In the genomic region with DNA sequence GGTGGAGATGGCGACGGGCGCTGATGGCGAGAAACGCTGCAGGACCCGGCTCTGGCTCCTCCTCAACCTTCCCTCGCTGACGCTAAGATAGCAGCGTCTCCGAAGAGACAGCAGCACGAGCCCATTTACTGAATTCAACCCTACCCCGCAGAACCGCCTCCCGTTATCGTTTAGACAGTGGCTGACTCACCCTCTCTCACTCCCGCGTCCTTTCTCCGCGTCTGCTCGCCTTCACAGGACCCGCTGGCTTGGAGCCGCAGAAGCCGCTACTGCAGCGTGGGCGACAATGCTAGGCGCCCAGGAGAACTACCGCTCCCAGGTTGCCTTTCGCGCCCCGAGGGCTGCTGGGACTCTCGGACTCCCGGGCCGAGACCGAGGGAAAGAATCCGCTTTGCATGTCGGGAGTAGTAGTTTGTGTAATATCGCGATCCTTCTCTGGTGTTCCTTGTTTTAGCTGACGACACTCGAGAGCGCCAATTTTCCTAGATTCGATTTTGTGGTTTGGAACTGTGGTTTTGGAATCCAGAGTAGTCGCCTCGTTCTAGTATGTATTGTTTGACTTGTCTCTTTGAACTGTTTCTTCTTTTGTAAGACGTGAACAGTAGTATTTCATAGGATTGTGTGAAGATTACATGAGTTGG, we compare ENCODE assay signal across 8 cellular contexts. TPM values are rescaled to one million over a fixed set of nuclear protein-coding genes. Genes with fewer than 3 reads are reported as not detected.
DNase-seq lines count a peak whose midpoint lies in the region; ATAC-seq and TF ChIP-seq lines count a peak whose summit lies in the region.

A gene with protein sequence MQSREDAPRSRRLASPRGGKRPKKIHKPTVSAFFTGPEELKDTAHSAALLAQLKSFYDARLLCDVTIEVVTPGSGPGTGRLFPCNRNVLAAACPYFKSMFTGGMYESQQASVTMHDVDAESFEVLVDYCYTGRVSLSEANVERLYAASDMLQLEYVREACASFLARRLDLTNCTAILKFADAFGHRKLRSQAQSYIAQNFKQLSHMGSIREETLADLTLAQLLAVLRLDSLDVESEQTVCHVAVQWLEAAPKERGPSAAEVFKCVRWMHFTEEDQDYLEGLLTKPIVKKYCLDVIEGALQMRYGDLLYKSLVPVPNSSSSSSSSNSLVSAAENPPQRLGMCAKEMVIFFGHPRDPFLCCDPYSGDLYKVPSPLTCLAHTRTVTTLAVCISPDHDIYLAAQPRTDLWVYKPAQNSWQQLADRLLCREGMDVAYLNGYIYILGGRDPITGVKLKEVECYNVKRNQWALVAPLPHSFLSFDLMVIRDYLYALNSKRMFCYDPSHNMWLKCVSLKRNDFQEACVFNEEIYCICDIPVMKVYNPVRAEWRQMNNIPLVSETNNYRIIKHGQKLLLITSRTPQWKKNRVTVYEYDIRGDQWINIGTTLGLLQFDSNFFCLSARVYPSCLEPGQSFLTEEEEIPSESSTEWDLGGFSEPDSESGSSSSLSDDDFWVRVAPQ (minus strand): TSS at position 291 of the 641 bp plus-strand sequence. CDS start 291 bp downstream, outside the sequence.

- peaks cover 18% of the 10 kb centered on the region for H3K36me3 Mint-ChIP-seq in activated naive CD8-positive, alpha-beta T cell treated with anti-CD3 and anti-CD28 coated beads, Interleukin-2, amount 50 U/mL, for 24 hours (ENCODE audit: low read depth)
- H3K36me3 Mint-ChIP-seq in osteocyte (ENCODE audit: unreplicated experiment) = peaks cover 11% of the 10 kb centered on the region

- ATAC-seq in HG02763 (IDR thresholded peaks at IDR 0.05; ENCODE audit: unreplicated experiment) = peak; percentile 97
- ATAC-seq in activated naive CD8-positive, alpha-beta T cell treated with anti-CD3 and anti-CD28 coated beads, Interleukin-2, amount 50 U/mL, for 24 hours = peak; percentile 95
- ATAC-seq in Right ventricle myocardium inferior = peak; percentile 99

- peak within 1 kb of the TSS; percentile 82 for H2AFZ ChIP-seq in SU-DHL-6 (ENCODE audit: low read depth, low read length, severe bottlenecking)

- TF ChIP-seq CTCF in GM12875 (IDR thresholded peaks at IDR 0.05; ENCODE audit: borderline replicate concordance, insufficient read depth, low read depth, low read length) = no peak
- no peak for TF ChIP-seq CTCF in SU-DHL-6 (IDR thresholded peaks at IDR 0.05; ENCODE audit: insufficient read depth, low read length, poor library complexity, severe bottlenecking)
- no peak for TF ChIP-seq CTCF in osteocyte (IDR thresholded peaks at IDR 0.05)

- peak within 1 kb of the TSS; percentile 86 for H3K4me3 Mint-ChIP-seq in activated naive CD8-positive, alpha-beta T cell treated with anti-CD3 and anti-CD28 coated beads, Interleukin-2, amount 50 U/mL, for 24 hours
- H3K4me3 Mint-ChIP-seq in osteocyte (ENCODE audit: unreplicated experiment) = peak within 1 kb of the TSS; percentile 91

- H3K27ac ChIP-seq in SU-DHL-6 (ENCODE audit: low read depth, low read length) (peak within 1 kb of the TSS; percentile 56), thymus (ENCODE audit: low read depth) (peak within 1 kb of the TSS; percentile 86)

- no peaks in the 10 kb centered on the region for H3K9me3 Mint-ChIP-seq in activated naive CD8-positive, alpha-beta T cell treated with anti-CD3 and anti-CD28 coated beads, Interleukin-2, amount 50 U/mL, for 24 hours
- no peaks in the 10 kb centered on the region for H3K9me3 Mint-ChIP-seq in osteocyte (ENCODE audit: unreplicated experiment)

- peaks cover 13% of the 10 kb centered on the region for H3K4me1 ChIP-seq in thymus (ENCODE audit: control insufficient read depth, insufficient read depth, low read length)

- peaks cover 54% of the 10 kb centered on the region for H3K79me2 ChIP-seq in SU-DHL-6 (ENCODE audit: insufficient read depth, low read length)

- no peaks in the 10 kb centered on the region for H4K20me1 ChIP-seq in SU-DHL-6 (ENCODE audit: low read depth, low read length)

- H3K4me2 ChIP-seq in SU-DHL-6 (ENCODE audit: low read depth, low read length, poor library complexity, severe bottlenecking) = peak within 1 kb of the TSS; percentile 97

- H3K4me3 ChIP-seq in GM12875 (ENCODE audit: low read depth, low read length) (peak within 1 kb of the TSS; percentile 72), SU-DHL-6 (ENCODE audit: insufficient read depth, low read length, poor library complexity, severe bottlenecking) (peak within 1 kb of the TSS; percentile 80), thymus (ENCODE audit: low read length) (peak within 1 kb of the TSS; percentile 54)

- H3K27me3 Mint-ChIP-seq in activated naive CD8-positive, alpha-beta T cell treated with anti-CD3 and anti-CD28 coated beads, Interleukin-2, amount 50 U/mL, for 24 hours = no peaks in the 10 kb centered on the region
- no peaks in the 10 kb centered on the region for H3K27me3 Mint-ChIP-seq in osteocyte (ENCODE audit: unreplicated experiment)

- WGBS in thymus = under 1% methylated on average over 45 of the region's 45 CpGs

- no peaks in the 10 kb centered on the region for H3K9me2 ChIP-seq in SU-DHL-6 (replicated peaks; ENCODE audit: insufficient read depth, low read length)

- peak; percentile 92 to 98 (median 96) for DNase-seq in NCI-H1417 (lab: John Stamatoyannopoulos, UW)
- peak; percentile 93 for DNase-seq in activated naive CD8-positive, alpha-beta T cell treated with anti-CD3 and anti-CD28 coated beads, Interleukin-2, amount 50 U/mL, for 24 hours
- DNase-seq in Right ventricle myocardium inferior (ENCODE audit: missing footprints) = peak; percentile 97
- DNase-seq in osteocyte (ENCODE audit: extremely low spot score, unreplicated experiment) = peak; percentile 99

- intact Hi-C loops in Right ventricle myocardium inferior (cut with DNase I) = loop anchor here (1.0 to 5.0 kb wide), 3 partner anchors 55 to 72 kb away; partner anchors contain the start of genes KBTBD7 and WBP4

- H3K4me1 Mint-ChIP-seq in activated naive CD8-positive, alpha-beta T cell treated with anti-CD3 and anti-CD28 coated beads, Interleukin-2, amount 50 U/mL, for 24 hours = peaks cover 53% of the 10 kb centered on the region
- H3K4me1 Mint-ChIP-seq in osteocyte (ENCODE audit: unreplicated experiment) = peaks cover 46% of the 10 kb centered on the region

- H3K9me3 ChIP-seq in SU-DHL-6 (ENCODE audit: insufficient read depth, low read length) (no peaks in the 10 kb centered on the region), thymus (ENCODE audit: control insufficient read depth) (no peaks in the 10 kb centered on the region)

- 0 out of 2 replicates have a peak, but pooled peaks cover 4% of the 10 kb centered on the region for H3F3A ChIP-seq in SU-DHL-6 (ENCODE audit: insufficient read depth)

- peak within 1 kb of the TSS; percentile 64 for H3K9ac ChIP-seq in SU-DHL-6 (ENCODE audit: low read length)

- H3K27me3 ChIP-seq in SU-DHL-6 (ENCODE audit: low read length) (no peaks in the 10 kb centered on the region), thymus (ENCODE audit: control insufficient read depth, insufficient read depth) (no peaks in the 10 kb centered on the region)

- H3K36me3 ChIP-seq in SU-DHL-6 (ENCODE audit: low read length) (peaks cover 6% of the 10 kb centered on the region), thymus (ENCODE audit: control insufficient read depth, insufficient read depth) (no peaks in the 10 kb centered on the region)

- H3K27ac Mint-ChIP-seq in activated naive CD8-positive, alpha-beta T cell treated with anti-CD3 and anti-CD28 coated beads, Interleukin-2, amount 50 U/mL, for 24 hours = peak within 1 kb of the TSS; percentile 88
- H3K27ac Mint-ChIP-seq in osteocyte (ENCODE audit: unreplicated experiment) = peak within 1 kb of the TSS; percentile 95

RNA-seq across cellular contexts. Expression of the gene that starts here (rescaled TPM):
- total RNA-seq in Right ventricle myocardium inferior (7.7 TPM), osteocyte (9.7 and 10.5 TPM in 2 replicates)
- 7.0 TPM for polyA plus RNA-seq in thymus

Comparison
In these comparisons a context has a peak if more than half of its experiments do, and no peak if none do; other contexts are left out.
1. Peak in every context shown above with its lines: DNase-seq, ATAC-seq, H3K4me3 ChIP-seq and H3K27ac ChIP-seq.